ENCODE assay signal across 1 cellular context in genomic region chr14:102580552-102581110, GRCh38.
TF ChIP-seq lines count a peak whose summit lies in the region.

No MANE protein-coding gene starts in this region.

TF ChIP-seq in HCT116, 20 proteins besides CTCF, POLR2A, EP300 and RAD21 (continued from another document):
- TF ChIP-seq ZBTB33 (IDR thresholded peaks at IDR 0.05; ENCODE audit: extremely low read depth, insufficient replicate concordance, low read length) (no peak), FOSL1 (IDR thresholded peaks at IDR 0.05; ENCODE audit: low read depth) (no peak)
